ENCODE assay signal across 19 cellular contexts in genomic region chr12:81114241-81114640, GRCh38. TPM values are rescaled to one million over a fixed set of nuclear protein-coding genes. Genes with fewer than 3 reads are reported as not detected.
"Had no signal": no experiment of that assay in that cellular context is flagged by ENCODE, and none has a peak within 500 bp of the region (broad histone marks: within the 10 kb centered on the region; RNA-seq: fewer than 3 reads in every experiment).

No MANE protein-coding gene starts in this region.

- ATAC-seq: heart left ventricle; left lung; mucosa of descending colon; natural killer cell treated with Interleukin-12 subunit alpha and Interleukin-12 subunit beta and Interleukin-15 and Interleukin-18, amount 100 ng/mL, for 72 hours; right lobe of liver; stimulated activated naive B cell treated with anti-CD40 and anti-IgM and Interleukin-4, amounts not matched to agents 10 μg/mL and 1 μg/mL and 100 μg/mL, for 72 hours had no signal

- H3K4me3 Mint-ChIP-seq: mesothelial cell of epicardium; naive B cell; natural killer cell treated with Interleukin-12 subunit alpha and Interleukin-12 subunit beta and Interleukin-15 and Interleukin-18, amount 100 ng/mL, for 72 hours; neural progenitor cell; stimulated activated naive B cell treated with anti-CD40 and anti-IgM and Interleukin-4, amounts not matched to agents 10 μg/mL and 1 μg/mL and 100 μg/mL, for 72 hours; stimulated activated naive CD8-positive, alpha-beta T cell treated with anti-CD3 and anti-CD28 coated beads, Interleukin-15, Interleukin-2, amounts not matched to agents 100 ng/mL and 50 ng/mL, for 24 hours had no signal

- DNase-seq: dorsolateral prefrontal cortex; effector CD4-positive, alpha-beta T cell; heart left ventricle; kidney; left lung; mesenchymal stem cell; mucosa of descending colon; naive B cell; right lobe of liver; small intestine; stimulated activated CD4-positive, alpha-beta T cell treated with anti-CD3 and anti-CD28 coated beads, Interleukin-15, amount 100 ng/mL, for 24 hours; stimulated activated CD4-positive, alpha-beta T cell treated with anti-CD3 and anti-CD28 coated beads, Interleukin-2, amount 100 ng/mL, for 48 hours; stimulated activated naive B cell treated with anti-CD40 and anti-IgM and Interleukin-4, amounts not matched to agents 10 μg/mL and 1 μg/mL and 100 μg/mL, for 72 hours; upper lobe of left lung had no signal

- H3K4me1 Mint-ChIP-seq: naive B cell; stimulated activated naive B cell treated with anti-CD40 and anti-IgM and Interleukin-4, amounts not matched to agents 10 μg/mL and 1 μg/mL and 100 μg/mL, for 72 hours had no signal

- H3K36me3 Mint-ChIP-seq: naive B cell; natural killer cell treated with Interleukin-12 subunit alpha and Interleukin-12 subunit beta and Interleukin-15 and Interleukin-18, amount 100 ng/mL, for 72 hours; stimulated activated naive B cell treated with anti-CD40 and anti-IgM and Interleukin-4, amounts not matched to agents 10 μg/mL and 1 μg/mL and 100 μg/mL, for 72 hours had no signal

- H3K27ac Mint-ChIP-seq: mesothelial cell of epicardium; naive B cell; natural killer cell treated with Interleukin-12 subunit alpha and Interleukin-12 subunit beta and Interleukin-15 and Interleukin-18, amount 100 ng/mL, for 72 hours; neural progenitor cell; progenitor cell of endocrine pancreas; stimulated activated naive B cell treated with anti-CD40 and anti-IgM and Interleukin-4, amounts not matched to agents 10 μg/mL and 1 μg/mL and 100 μg/mL, for 72 hours; stimulated activated naive CD8-positive, alpha-beta T cell treated with anti-CD3 and anti-CD28 coated beads, Interleukin-15, Interleukin-2, amounts not matched to agents 100 ng/mL and 50 ng/mL, for 24 hours had no signal

- H3K27me3 Mint-ChIP-seq: naive B cell; natural killer cell treated with Interleukin-12 subunit alpha and Interleukin-12 subunit beta and Interleukin-15 and Interleukin-18, amount 100 ng/mL, for 72 hours; progenitor cell of endocrine pancreas; stimulated activated naive B cell treated with anti-CD40 and anti-IgM and Interleukin-4, amounts not matched to agents 10 μg/mL and 1 μg/mL and 100 μg/mL, for 72 hours; stimulated activated naive CD8-positive, alpha-beta T cell treated with anti-CD3 and anti-CD28 coated beads, Interleukin-15, Interleukin-2, amounts not matched to agents 100 ng/mL and 50 ng/mL, for 24 hours had no signal

RNA-seq across cellular contexts. Expression of gene ACSS3, which starts 36.4 kb away (rescaled TPM):
- total RNA-seq: natural killer cell treated with Interleukin-12 subunit alpha and Interleukin-12 subunit beta and Interleukin-15 and Interleukin-18, amount 100 ng/mL, for 72 hours had no signal
